In genomic region chr11:1854132-1854948, GRCh38 we compare ENCODE assay signal across 10 cellular contexts. TPM values are rescaled to one million over a fixed set of nuclear protein-coding genes. Genes with fewer than 3 reads are reported as not detected.
DNase-seq lines count a peak whose midpoint lies in the region; ATAC-seq and TF ChIP-seq lines count a peak whose summit lies in the region.
"Had no signal": no experiment of that assay in that cellular context is flagged by ENCODE, and none has a peak within 500 bp of the region (broad histone marks: within the 10 kb centered on the region; RNA-seq: fewer than 3 reads in every experiment).

No MANE protein-coding gene starts in this region.

- H3K4me1 ChIP-seq in upper lobe of left lung: peaks cover 13 to 40% (median 18%) of the 10 kb centered on the region in 4 donors

- H3K4me3 ChIP-seq in upper lobe of left lung (peak overlapping the region in 3 of 4 donors; percentile 33 to 52 (median 43)), coronary artery (no peak overlapping the region)

- peaks cover 66% of the 10 kb centered on the region for H3K4me1 Mint-ChIP-seq in activated naive CD4-positive, alpha-beta T cell treated with anti-CD3 and anti-CD28 coated beads for 36 hours (ENCODE audit: low read depth)
- peaks cover 10% of the 10 kb centered on the region for H3K4me1 Mint-ChIP-seq in activated T-helper 17 cell treated with anti-CD3 and anti-CD28 coated beads, Interleukin-2, amount 50 U/mL, for 72 hours
- H3K4me1 Mint-ChIP-seq: WTC11 had no signal

- TF ChIP-seq POLR2A in upper lobe of left lung (IDR thresholded peaks at IDR 0.05): no peak

- H3K4me3 Mint-ChIP-seq in activated naive CD4-positive, alpha-beta T cell treated with anti-CD3 and anti-CD28 coated beads for 36 hours: peak overlapping the region; percentile 84
- peak overlapping the region; percentile 99 for H3K4me3 Mint-ChIP-seq in activated T-helper 17 cell treated with anti-CD3 and anti-CD28 coated beads, Interleukin-2, amount 50 U/mL, for 72 hours
- H3K4me3 Mint-ChIP-seq: WTC11 had no signal

- H3K36me3 Mint-ChIP-seq in activated naive CD4-positive, alpha-beta T cell treated with anti-CD3 and anti-CD28 coated beads for 36 hours (ENCODE audit: low read depth): no peaks in the 10 kb centered on the region
- peaks cover 48% of the 10 kb centered on the region for H3K36me3 Mint-ChIP-seq in activated T-helper 17 cell treated with anti-CD3 and anti-CD28 coated beads, Interleukin-2, amount 50 U/mL, for 72 hours (ENCODE audit: low read depth)
- H3K36me3 Mint-ChIP-seq: WTC11 had no signal

- ATAC-seq in HG02943 (IDR thresholded peaks at IDR 0.05; ENCODE audit: low read depth, unreplicated experiment) (peak; percentile 25), upper lobe of left lung (ENCODE audit: low FRiP score in 2 of 2) (no peak)
- peak; percentile 34 for ATAC-seq in activated T-helper 17 cell treated with anti-CD3 and anti-CD28 coated beads, Interleukin-2, amount 50 U/mL, for 72 hours (replicated peaks)
- ATAC-seq: WTC11 had no signal

- H3K27ac ChIP-seq in upper lobe of left lung (peak overlapping the region in 2 of 4 donors; percentile 86), coronary artery (no peak overlapping the region)

- no peak for TF ChIP-seq CTCF in upper lobe of left lung (IDR thresholded peaks at IDR 0.05)
- TF ChIP-seq CTCF in coronary artery (IDR thresholded peaks at IDR 0.05): no peak

- TF ChIP-seq EP300 in upper lobe of left lung (IDR thresholded peaks at IDR 0.05): no peak

- no peaks in the 10 kb centered on the region for H3K27me3 Mint-ChIP-seq in activated naive CD4-positive, alpha-beta T cell treated with anti-CD3 and anti-CD28 coated beads for 36 hours (ENCODE audit: low read depth)
- no peaks in the 10 kb centered on the region for H3K27me3 Mint-ChIP-seq in activated T-helper 17 cell treated with anti-CD3 and anti-CD28 coated beads, Interleukin-2, amount 50 U/mL, for 72 hours

- H3K9me3 Mint-ChIP-seq in activated naive CD4-positive, alpha-beta T cell treated with anti-CD3 and anti-CD28 coated beads for 36 hours: no peaks in the 10 kb centered on the region
- H3K9me3 Mint-ChIP-seq in activated T-helper 17 cell treated with anti-CD3 and anti-CD28 coated beads, Interleukin-2, amount 50 U/mL, for 72 hours: no peaks in the 10 kb centered on the region
- H3K9me3 Mint-ChIP-seq: WTC11 had no signal

- in situ Hi-C loops in G401 (cut with HindIII; ENCODE audit: low sequenced_read_pairs): no loop called here

- 75 to 77% methylated on average over 19 to 27 of the region's 27 CpGs for WGBS in upper lobe of left lung, 2 donors

- H3K27me3 ChIP-seq in upper lobe of left lung: no peaks in the 10 kb centered on the region

- DNase-seq in activated naive CD4-positive, alpha-beta T cell treated with anti-CD3 and anti-CD28 coated beads for 36 hours: peak; percentile 25
- DNase-seq in activated naive CD4-positive, alpha-beta T cell treated with anti-CD3 and anti-CD28 coated beads, Interleukin-2, amount 50 U/mL, for 16 hours: no peak
- DNase-seq in upper lobe of left lung (peak in 1 of 2 donors; percentile 56), HT-29 (ENCODE audit: low spot score) (no peak), coronary artery (ENCODE audit: low spot score) (no peak), G401 (ENCODE audit: low spot score) (no peak)

- intact Hi-C loops in activated naive CD4-positive, alpha-beta T cell treated with anti-CD3 and anti-CD28 coated beads for 36 hours (cut with micrococcal nuclease): loop anchor here (5.0 kb wide), 1 partner anchor 413 kb away; no protein-coding TSS in a partner anchor

- H3K36me3 ChIP-seq in upper lobe of left lung: no peaks in the 10 kb centered on the region

- no peak overlapping the region for H3K27ac Mint-ChIP-seq in activated naive CD4-positive, alpha-beta T cell treated with anti-CD3 and anti-CD28 coated beads for 36 hours
- H3K27ac Mint-ChIP-seq in activated T-helper 17 cell treated with anti-CD3 and anti-CD28 coated beads, Interleukin-2, amount 50 U/mL, for 72 hours: peak overlapping the region; percentile 100
- H3K27ac Mint-ChIP-seq: WTC11 had no signal

- no peaks in the 10 kb centered on the region for H3K9me3 ChIP-seq in upper lobe of left lung

- CTCF ChIA-PET in activated naive CD4-positive, alpha-beta T cell treated with anti-CD3 and anti-CD28 coated beads for 36 hours (lab: Charles Lee): interaction anchor here (0.7 to 6.6 kb wide), 7 partner anchors 15 to 298 kb away, joined by 3 to 42 read pairs (median 7); no protein-coding TSS in a partner anchor

RNA-seq across cellular contexts. Expression of gene LSP1, which starts 1.5 kb away (rescaled TPM):
- total RNA-seq in activated naive CD4-positive, alpha-beta T cell treated with anti-CD3 and anti-CD28 coated beads for 36 hours: 10 to 100 TPM; 42.4 to 42.9 TPM
- total RNA-seq in activated T-helper 17 cell treated with anti-CD3 and anti-CD28 coated beads, Interleukin-2, amount 50 U/mL, for 72 hours: 100 to 1,000 TPM; 328 to 423 TPM
- total RNA-seq in upper lobe of left lung: 100 to 1,000 TPM in 2 of 6 donors, 10 to 100 TPM in 4; 29.3 to 162 (median 66.2) TPM
- total RNA-seq in HT-29 (2014; rRNA removed; shearing (Covaris generic)): 0.05 and 0.60 TPM in 2 replicates
- total RNA-seq in G401 (2014; rRNA removed; shearing (Covaris generic)): 0.20 TPM in 1 of 2 replicates, not detected in the other
- total RNA-seq: epithelial cell of proximal tubule had no signal

RNA-seq across cellular contexts. Expression of gene TNNI2, which starts 15.6 kb away (rescaled TPM):
- not detected for total RNA-seq in activated naive CD4-positive, alpha-beta T cell treated with anti-CD3 and anti-CD28 coated beads for 36 hours
- not detected for total RNA-seq in activated T-helper 17 cell treated with anti-CD3 and anti-CD28 coated beads, Interleukin-2, amount 50 U/mL, for 72 hours
- total RNA-seq in upper lobe of left lung: 10 to 100 TPM in 5 of 6 donors, 1 to 10 TPM in 1; 7.3 to 28.3 (median 16.7) TPM
- 4.6 and 17.2 TPM in 2 replicates for total RNA-seq in HT-29 (2014; rRNA removed; shearing (Covaris generic))
- not detected in 2 replicates for total RNA-seq in G401 (2014; rRNA removed; shearing (Covaris generic))
- total RNA-seq: epithelial cell of proximal tubule, WTC11 had no signal

RNA-seq across cellular contexts. Expression of gene SYT8, which starts 19.6 kb away (rescaled TPM):
- total RNA-seq in activated naive CD4-positive, alpha-beta T cell treated with anti-CD3 and anti-CD28 coated beads for 36 hours: not detected
- total RNA-seq in activated T-helper 17 cell treated with anti-CD3 and anti-CD28 coated beads, Interleukin-2, amount 50 U/mL, for 72 hours: not detected
- total RNA-seq in upper lobe of left lung: 10 to 100 TPM in 4 of 6 donors, 1 to 10 TPM in 2; 7.4 to 31.3 (median 22.9) TPM
- 59.9 and 63.4 TPM in 2 replicates for total RNA-seq in HT-29 (2014; rRNA removed; shearing (Covaris generic))
- total RNA-seq in G401 (2014; rRNA removed; shearing (Covaris generic)): not detected in 2 replicates

RNA-seq across cellular contexts. Expression of gene PRR33, which starts 37.4 kb away (rescaled TPM):
- under 1 TPM; 0.07 to 0.12 TPM for total RNA-seq in activated naive CD4-positive, alpha-beta T cell treated with anti-CD3 and anti-CD28 coated beads for 36 hours
- total RNA-seq in activated T-helper 17 cell treated with anti-CD3 and anti-CD28 coated beads, Interleukin-2, amount 50 U/mL, for 72 hours: under 1 TPM in 1 of 2 donors, not detected in 1; 0.11 TPM
- not detected for total RNA-seq in upper lobe of left lung
- total RNA-seq in HT-29 (2014; rRNA removed; shearing (Covaris generic)): not detected in 2 replicates
- not detected in 2 replicates for total RNA-seq in G401 (2014; rRNA removed; shearing (Covaris generic))
- total RNA-seq: epithelial cell of proximal tubule, WTC11 had no signal

Comparison
In these comparisons a context has a peak if more than half of its experiments do, and no peak if none do; other contexts are left out.
1. ATAC-seq: peak in HG02943 (single experiment) and activated T-helper 17 cell treated with anti-CD3 and anti-CD28 coated beads, Interleukin-2, amount 50 U/mL, for 72 hours (single experiment); none in upper lobe of left lung (0 of 2).
2. RNA of gene LSP1, which starts 1.5 kb away (total RNA-seq): 328 to 423 TPM in activated T-helper 17 cell treated with anti-CD3 and anti-CD28 coated beads, Interleukin-2, amount 50 U/mL, for 72 hours, 29.3 to 162 TPM in upper lobe of left lung and 42.4 to 42.9 TPM in activated naive CD4-positive, alpha-beta T cell treated with anti-CD3 and anti-CD28 coated beads for 36 hours; 0.20 TPM in G401 and 0.05 to 0.60 TPM in HT-29; every median in the first group is over 10 times any median in the second.